Comparison of ENCODE assay signal across 12 cellular contexts in the genomic region with DNA sequence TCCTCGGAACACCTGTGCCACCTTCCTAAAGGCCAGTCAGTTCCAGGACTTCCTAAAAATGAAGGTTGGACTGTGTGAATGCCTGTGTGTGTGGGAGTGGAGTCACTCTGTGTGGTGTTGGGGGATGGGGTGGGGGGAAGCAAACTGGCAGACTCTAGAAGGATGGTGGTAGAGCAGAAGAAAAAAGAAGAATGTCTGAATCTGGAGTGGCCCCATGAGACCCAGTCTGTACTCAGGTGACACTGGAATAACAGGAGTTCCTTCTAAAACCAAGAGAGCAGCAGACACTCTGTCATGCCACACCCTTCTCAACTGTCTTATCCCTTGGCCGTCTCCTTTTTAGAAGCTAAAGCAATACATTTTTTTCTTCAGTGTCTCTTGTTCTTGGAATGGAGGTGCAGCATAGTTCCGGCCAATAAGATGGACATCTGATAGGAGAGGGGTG.
DNase-seq lines count a peak whose midpoint lies in the region; ATAC-seq, FAIRE-seq and TF ChIP-seq lines count a peak whose summit lies in the region.
"Had no signal": no experiment of that assay in that cellular context is flagged by ENCODE, and none has a peak within 500 bp of the region (broad histone marks: within the 10 kb centered on the region; RNA-seq: fewer than 3 reads in every experiment).

No MANE protein-coding gene starts in this region.

- peak overlapping the region; percentile 63 for H3K27ac Mint-ChIP-seq in activated CD4-positive, alpha-beta memory T cell treated with anti-CD3 and anti-CD28 coated beads for 36 hours
- H3K27ac Mint-ChIP-seq in activated CD4-positive, alpha-beta memory T cell treated with anti-CD3 and anti-CD28 coated beads, Interleukin-2, amount 10 ng/mL, durations not matched to agents 7 days and 5 days: no peak overlapping the region

- H3K27ac ChIP-seq in Peyer's patch: peak overlapping the region; percentile 39 to 84 (median 76)
- peak overlapping the region; percentile 77 for H3K27ac ChIP-seq in thymus (ENCODE audit: low read depth)
- H3K27ac ChIP-seq in pancreas: no peak overlapping the region

- WGBS in thymus: 92% methylated on average over 3 of the region's 3 CpGs
- WGBS in pancreas, 2 donors: 52 to 62% methylated on average over 3 of the region's 3 CpGs

- ATAC-seq in esophagus mucosa: peak; percentile 47
- no peak for ATAC-seq in HG03025 (IDR thresholded peaks at IDR 0.05; ENCODE audit: low FRiP score, unreplicated experiment)
- ATAC-seq in sciatic nerve: no peak
- no peak for ATAC-seq in pancreas

- H3K4me3 Mint-ChIP-seq in activated CD4-positive, alpha-beta memory T cell treated with anti-CD3 and anti-CD28 coated beads for 36 hours: no peak overlapping the region
- no peak overlapping the region for H3K4me3 Mint-ChIP-seq in activated CD4-positive, alpha-beta memory T cell treated with anti-CD3 and anti-CD28 coated beads, Interleukin-2, amount 10 ng/mL, durations not matched to agents 7 days and 5 days

- no peak for DNase-seq in activated CD4-positive, alpha-beta memory T cell treated with anti-CD3 and anti-CD28 coated beads for 36 hours
- no peak for DNase-seq in activated CD4-positive, alpha-beta memory T cell treated with anti-CD3 and anti-CD28 coated beads, Interleukin-2, amount 10 ng/mL, durations not matched to agents 7 days and 5 days
- no peak for DNase-seq in Peyer's patch
- DNase-seq in sciatic nerve (ENCODE audit: low spot score): no peak
- no peak for DNase-seq in pancreas
- DNase-seq: stimulated activated CD4-positive, alpha-beta T cell treated with anti-CD3 and anti-CD28 coated beads, Interleukin-1b, Interleukin-23, amount 100 ng/mL, for 48 hours; stimulated activated naive CD8-positive, alpha-beta T cell treated with anti-CD3 and anti-CD28 coated beads, Interleukin-15, amount 100 ng/mL, for 72 hours had no signal

- no peak for TF ChIP-seq CTCF in Peyer's patch (IDR thresholded peaks at IDR 0.05)
- no peak for TF ChIP-seq CTCF in pancreas (IDR thresholded peaks at IDR 0.05)

- CTCF ChIA-PET in activated CD4-positive, alpha-beta memory T cell treated with anti-CD3 and anti-CD28 coated beads for 36 hours (lab: Charles Lee): interaction anchor here (1.2 kb wide), 1 partner anchor 83 kb away, joined by 3 read pairs; the partner anchor contains the start of gene MAML2
- CTCF ChIA-PET in activated CD4-positive, alpha-beta memory T cell treated with anti-CD3 and anti-CD28 coated beads, Interleukin-2, amount 10 ng/mL, durations not matched to agents 7 days and 5 days (lab: Charles Lee): interaction anchor here (1.7 kb wide), 1 partner anchor 83 kb away, joined by 6 read pairs; the partner anchor contains the start of gene MAML2

- H3K27me3 ChIP-seq in Peyer's patch (no peaks in the 10 kb centered on the region), thymus (ENCODE audit: control insufficient read depth, insufficient read depth) (no peaks in the 10 kb centered on the region), pancreas (no peaks in the 10 kb centered on the region)

- H3K4me1 ChIP-seq in Peyer's patch (peaks cover 0 to 43% (median 28%) of the 10 kb centered on the region in 4 donors), thymus (ENCODE audit: control insufficient read depth, insufficient read depth, low read length) (peaks cover 44% of the 10 kb centered on the region), pancreas (peaks cover 0 to 11% (median 0%) of the 10 kb centered on the region in 3 donors)

- H3K9me3 ChIP-seq in Peyer's patch: no peaks in the 10 kb centered on the region
- no peaks in the 10 kb centered on the region for H3K9me3 ChIP-seq in thymus (ENCODE audit: control insufficient read depth)
- H3K9me3 ChIP-seq in pancreas: no peaks in the 10 kb centered on the region

- POLR2A ChIA-PET in activated CD4-positive, alpha-beta memory T cell treated with anti-CD3 and anti-CD28 coated beads for 36 hours (lab: Charles Lee): no interaction called here
- POLR2A ChIA-PET in activated CD4-positive, alpha-beta memory T cell treated with anti-CD3 and anti-CD28 coated beads, Interleukin-2, amount 10 ng/mL, durations not matched to agents 7 days and 5 days (lab: Charles Lee): interaction anchor here (0.7 to 2.2 kb wide), 4 partner anchors 7 to 469 kb away, joined by 3 to 17 read pairs (median 8); partner anchors contain the start of gene CEP57

- no peaks in the 10 kb centered on the region for H3K9me3 Mint-ChIP-seq in activated CD4-positive, alpha-beta memory T cell treated with anti-CD3 and anti-CD28 coated beads for 36 hours
- H3K9me3 Mint-ChIP-seq in activated CD4-positive, alpha-beta memory T cell treated with anti-CD3 and anti-CD28 coated beads, Interleukin-2, amount 10 ng/mL, durations not matched to agents 7 days and 5 days: no peaks in the 10 kb centered on the region
- H3K9me3 Mint-ChIP-seq: stimulated activated naive CD8-positive, alpha-beta T cell treated with anti-CD3 and anti-CD28 coated beads, Interleukin-15, amount 100 ng/mL, for 72 hours had no signal

- no peak for TF ChIP-seq POLR2A in Peyer's patch (IDR thresholded peaks at IDR 0.05)

- H3K36me3 ChIP-seq in Peyer's patch (no peaks in the 10 kb centered on the region), thymus (ENCODE audit: control insufficient read depth, insufficient read depth) (no peaks in the 10 kb centered on the region), pancreas (no peaks in the 10 kb centered on the region)

- intact Hi-C loops in activated CD4-positive, alpha-beta memory T cell treated with anti-CD3 and anti-CD28 coated beads for 36 hours (cut with micrococcal nuclease): no loop called here
- intact Hi-C loops in sciatic nerve (cut with DNase I) (no loop called here), pancreas (cut with DNase I) (no loop called here)

- H3K4me3 ChIP-seq in Peyer's patch (no peak overlapping the region), thymus (ENCODE audit: low read length) (no peak overlapping the region), pancreas (no peak overlapping the region)

- H3K4me1 Mint-ChIP-seq in activated CD4-positive, alpha-beta memory T cell treated with anti-CD3 and anti-CD28 coated beads for 36 hours (ENCODE audit: low read depth): peaks cover 88% of the 10 kb centered on the region
- peaks cover 81% of the 10 kb centered on the region for H3K4me1 Mint-ChIP-seq in activated CD4-positive, alpha-beta memory T cell treated with anti-CD3 and anti-CD28 coated beads, Interleukin-2, amount 10 ng/mL, durations not matched to agents 7 days and 5 days

- H3K27me3 Mint-ChIP-seq in activated CD4-positive, alpha-beta memory T cell treated with anti-CD3 and anti-CD28 coated beads for 36 hours: no peaks in the 10 kb centered on the region
- H3K27me3 Mint-ChIP-seq in activated CD4-positive, alpha-beta memory T cell treated with anti-CD3 and anti-CD28 coated beads, Interleukin-2, amount 10 ng/mL, durations not matched to agents 7 days and 5 days: no peaks in the 10 kb centered on the region
- H3K27me3 Mint-ChIP-seq: stimulated activated naive CD8-positive, alpha-beta T cell treated with anti-CD3 and anti-CD28 coated beads, Interleukin-15, amount 100 ng/mL, for 72 hours had no signal

- FAIRE-seq in pancreas (lab: Jason Lieb, UNC): no peak
- FAIRE-seq: GM18507, islet of Langerhans had no signal

- peaks cover 18% of the 10 kb centered on the region for H3K36me3 Mint-ChIP-seq in activated CD4-positive, alpha-beta memory T cell treated with anti-CD3 and anti-CD28 coated beads for 36 hours
- H3K36me3 Mint-ChIP-seq in activated CD4-positive, alpha-beta memory T cell treated with anti-CD3 and anti-CD28 coated beads, Interleukin-2, amount 10 ng/mL, durations not matched to agents 7 days and 5 days (ENCODE audit: low read depth): peaks cover 33% of the 10 kb centered on the region

Comparison
In these comparisons a context has a peak if more than half of its experiments do, and no peak if none do; other contexts are left out.
1. H3K27ac ChIP-seq: peak in Peyer's patch (4 of 4) and thymus (single experiment); none in pancreas (0 of 4).